In the genomic region with DNA sequence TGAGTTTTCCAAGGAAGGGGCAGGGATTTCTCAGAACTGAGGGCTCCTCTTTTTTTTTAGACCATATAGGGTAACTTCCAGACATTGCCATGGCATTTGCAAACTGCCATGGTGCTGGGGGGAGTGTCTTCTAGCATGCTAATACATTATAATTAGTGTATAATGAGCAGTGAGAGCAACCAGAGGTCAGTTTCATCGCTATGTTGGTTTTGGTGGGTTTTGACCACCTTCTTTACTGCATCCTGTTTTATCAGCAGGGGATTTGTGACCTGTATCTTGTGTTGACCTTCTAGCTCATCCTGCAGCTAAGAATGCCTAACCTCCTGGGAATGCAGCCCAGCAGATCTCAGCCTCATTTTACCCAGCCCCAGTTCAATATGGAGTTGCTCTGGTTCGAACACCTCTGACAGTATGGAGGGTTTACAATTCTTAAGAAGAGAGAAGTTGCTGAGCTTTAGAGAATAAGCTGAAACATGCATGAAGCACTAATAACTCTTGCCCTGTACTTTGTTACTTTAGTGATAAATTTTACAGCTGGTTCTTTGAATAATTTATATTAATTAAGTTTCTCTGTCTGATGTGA, we compare ENCODE assay signal across 1 cellular context.
A peak's percentile ranks its signal among the peaks of the same experiment; 100 is the strongest.
TF ChIP-seq lines count a peak whose summit lies in the region.

No MANE protein-coding gene starts in this region.

TF ChIP-seq in GM12878, 131 proteins besides CTCF, POLR2A, EP300 and RAD21 (continued from another document and continues in another):
- TF ChIP-seq, protein P1, sequence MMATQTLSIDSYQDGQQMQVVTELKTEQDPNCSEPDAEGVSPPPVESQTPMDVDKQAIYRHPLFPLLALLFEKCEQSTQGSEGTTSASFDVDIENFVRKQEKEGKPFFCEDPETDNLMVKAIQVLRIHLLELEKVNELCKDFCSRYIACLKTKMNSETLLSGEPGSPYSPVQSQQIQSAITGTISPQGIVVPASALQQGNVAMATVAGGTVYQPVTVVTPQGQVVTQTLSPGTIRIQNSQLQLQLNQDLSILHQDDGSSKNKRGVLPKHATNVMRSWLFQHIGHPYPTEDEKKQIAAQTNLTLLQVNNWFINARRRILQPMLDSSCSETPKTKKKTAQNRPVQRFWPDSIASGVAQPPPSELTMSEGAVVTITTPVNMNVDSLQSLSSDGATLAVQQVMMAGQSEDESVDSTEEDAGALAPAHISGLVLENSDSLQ (IDR thresholded peaks at IDR 0.05): no peak
- TF ChIP-seq BRCA1 (IDR thresholded peaks at IDR 0.05; ENCODE audit: low read depth, low read length): no peak
- TF ChIP-seq REST (IDR thresholded peaks at IDR 0.05; ENCODE audit: low read depth, low read length): no peak
- TF ChIP-seq CHD1 (IDR thresholded peaks at IDR 0.05; ENCODE audit: low read depth, low read length): no peak
- no peak for TF ChIP-seq RFX5 (IDR thresholded peaks at IDR 0.05; ENCODE audit: low read depth, low read length)
- TF ChIP-seq RCOR1 (conservative IDR thresholded peaks at IDR 0.05; ENCODE audit: low read depth, low read length): no peak
- no peak for TF ChIP-seq SREBF1 (IDR thresholded peaks at IDR 0.05; ENCODE audit: low read length)
- TF ChIP-seq MYB (IDR thresholded peaks at IDR 0.05; ENCODE audit: borderline replicate concordance, low read depth, low read length): no peak
- no peak for TF ChIP-seq EED (IDR thresholded peaks at IDR 0.05; ENCODE audit: low read depth)
- no peak for TF ChIP-seq SMAD1 (IDR thresholded peaks at IDR 0.05; ENCODE audit: low read depth, partially characterized antibody)
- no peak for TF ChIP-seq RAD51 (IDR thresholded peaks at IDR 0.05)
- TF ChIP-seq ZBTB33 (IDR thresholded peaks at IDR 0.05): no peak
- TF ChIP-seq, protein P2, sequence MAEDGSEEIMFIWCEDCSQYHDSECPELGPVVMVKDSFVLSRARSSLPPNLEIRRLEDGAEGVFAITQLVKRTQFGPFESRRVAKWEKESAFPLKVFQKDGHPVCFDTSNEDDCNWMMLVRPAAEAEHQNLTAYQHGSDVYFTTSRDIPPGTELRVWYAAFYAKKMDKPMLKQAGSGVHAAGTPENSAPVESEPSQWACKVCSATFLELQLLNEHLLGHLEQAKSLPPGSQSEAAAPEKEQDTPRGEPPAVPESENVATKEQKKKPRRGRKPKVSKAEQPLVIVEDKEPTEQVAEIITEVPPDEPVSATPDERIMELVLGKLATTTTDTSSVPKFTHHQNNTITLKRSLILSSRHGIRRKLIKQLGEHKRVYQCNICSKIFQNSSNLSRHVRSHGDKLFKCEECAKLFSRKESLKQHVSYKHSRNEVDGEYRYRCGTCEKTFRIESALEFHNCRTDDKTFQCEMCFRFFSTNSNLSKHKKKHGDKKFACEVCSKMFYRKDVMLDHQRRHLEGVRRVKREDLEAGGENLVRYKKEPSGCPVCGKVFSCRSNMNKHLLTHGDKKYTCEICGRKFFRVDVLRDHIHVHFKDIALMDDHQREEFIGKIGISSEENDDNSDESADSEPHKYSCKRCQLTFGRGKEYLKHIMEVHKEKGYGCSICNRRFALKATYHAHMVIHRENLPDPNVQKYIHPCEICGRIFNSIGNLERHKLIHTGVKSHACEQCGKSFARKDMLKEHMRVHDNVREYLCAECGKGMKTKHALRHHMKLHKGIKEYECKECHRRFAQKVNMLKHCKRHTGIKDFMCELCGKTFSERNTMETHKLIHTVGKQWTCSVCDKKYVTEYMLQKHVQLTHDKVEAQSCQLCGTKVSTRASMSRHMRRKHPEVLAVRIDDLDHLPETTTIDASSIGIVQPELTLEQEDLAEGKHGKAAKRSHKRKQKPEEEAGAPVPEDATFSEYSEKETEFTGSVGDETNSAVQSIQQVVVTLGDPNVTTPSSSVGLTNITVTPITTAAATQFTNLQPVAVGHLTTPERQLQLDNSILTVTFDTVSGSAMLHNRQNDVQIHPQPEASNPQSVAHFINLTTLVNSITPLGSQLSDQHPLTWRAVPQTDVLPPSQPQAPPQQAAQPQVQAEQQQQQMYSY (CRISPR knock-in tag; IDR thresholded peaks at IDR 0.05): peak; percentile 79; the same call in 1 of the 2 replicates
- no peak for TF ChIP-seq TCF3 (IDR thresholded peaks at IDR 0.05; ENCODE audit: borderline replicate concordance, insufficient read depth, low read depth, low read length)
- no peak for TF ChIP-seq SP1 (IDR thresholded peaks at IDR 0.05; ENCODE audit: low read depth, low read length)
- TF ChIP-seq CBFB (IDR thresholded peaks at IDR 0.05; ENCODE audit: low read depth): no peak
- TF ChIP-seq EGR1 (IDR thresholded peaks at IDR 0.05; ENCODE audit: borderline replicate concordance in 1 of 2, low read depth in 2 of 2, low read length in 2 of 2): no peak
- no peak for TF ChIP-seq ZSCAN29 (IDR thresholded peaks at IDR 0.05)
- TF ChIP-seq RUNX3 (IDR thresholded peaks at IDR 0.05; ENCODE audit: low read length): peak; percentile 74
- TF ChIP-seq, protein P3, sequence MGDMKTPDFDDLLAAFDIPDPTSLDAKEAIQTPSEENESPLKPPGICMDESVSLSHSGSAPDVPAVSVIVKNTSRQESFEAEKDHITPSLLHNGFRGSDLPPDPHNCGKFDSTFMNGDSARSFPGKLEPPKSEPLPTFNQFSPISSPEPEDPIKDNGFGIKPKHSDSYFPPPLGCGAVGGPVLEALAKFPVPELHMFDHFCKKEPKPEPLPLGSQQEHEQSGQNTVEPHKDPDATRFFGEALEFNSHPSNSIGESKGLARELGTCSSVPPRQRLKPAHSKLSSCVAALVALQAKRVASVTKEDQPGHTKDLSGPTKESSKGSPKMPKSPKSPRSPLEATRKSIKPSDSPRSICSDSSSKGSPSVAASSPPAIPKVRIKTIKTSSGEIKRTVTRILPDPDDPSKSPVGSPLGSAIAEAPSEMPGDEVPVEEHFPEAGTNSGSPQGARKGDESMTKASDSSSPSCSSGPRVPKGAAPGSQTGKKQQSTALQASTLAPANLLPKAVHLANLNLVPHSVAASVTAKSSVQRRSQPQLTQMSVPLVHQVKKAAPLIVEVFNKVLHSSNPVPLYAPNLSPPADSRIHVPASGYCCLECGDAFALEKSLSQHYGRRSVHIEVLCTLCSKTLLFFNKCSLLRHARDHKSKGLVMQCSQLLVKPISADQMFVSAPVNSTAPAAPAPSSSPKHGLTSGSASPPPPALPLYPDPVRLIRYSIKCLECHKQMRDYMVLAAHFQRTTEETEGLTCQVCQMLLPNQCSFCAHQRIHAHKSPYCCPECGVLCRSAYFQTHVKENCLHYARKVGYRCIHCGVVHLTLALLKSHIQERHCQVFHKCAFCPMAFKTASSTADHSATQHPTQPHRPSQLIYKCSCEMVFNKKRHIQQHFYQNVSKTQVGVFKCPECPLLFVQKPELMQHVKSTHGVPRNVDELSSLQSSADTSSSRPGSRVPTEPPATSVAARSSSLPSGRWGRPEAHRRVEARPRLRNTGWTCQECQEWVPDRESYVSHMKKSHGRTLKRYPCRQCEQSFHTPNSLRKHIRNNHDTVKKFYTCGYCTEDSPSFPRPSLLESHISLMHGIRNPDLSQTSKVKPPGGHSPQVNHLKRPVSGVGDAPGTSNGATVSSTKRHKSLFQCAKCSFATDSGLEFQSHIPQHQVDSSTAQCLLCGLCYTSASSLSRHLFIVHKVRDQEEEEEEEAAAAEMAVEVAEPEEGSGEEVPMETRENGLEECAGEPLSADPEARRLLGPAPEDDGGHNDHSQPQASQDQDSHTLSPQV (IDR thresholded peaks at IDR 0.05): peak; percentile 97
- TF ChIP-seq, protein P4, sequence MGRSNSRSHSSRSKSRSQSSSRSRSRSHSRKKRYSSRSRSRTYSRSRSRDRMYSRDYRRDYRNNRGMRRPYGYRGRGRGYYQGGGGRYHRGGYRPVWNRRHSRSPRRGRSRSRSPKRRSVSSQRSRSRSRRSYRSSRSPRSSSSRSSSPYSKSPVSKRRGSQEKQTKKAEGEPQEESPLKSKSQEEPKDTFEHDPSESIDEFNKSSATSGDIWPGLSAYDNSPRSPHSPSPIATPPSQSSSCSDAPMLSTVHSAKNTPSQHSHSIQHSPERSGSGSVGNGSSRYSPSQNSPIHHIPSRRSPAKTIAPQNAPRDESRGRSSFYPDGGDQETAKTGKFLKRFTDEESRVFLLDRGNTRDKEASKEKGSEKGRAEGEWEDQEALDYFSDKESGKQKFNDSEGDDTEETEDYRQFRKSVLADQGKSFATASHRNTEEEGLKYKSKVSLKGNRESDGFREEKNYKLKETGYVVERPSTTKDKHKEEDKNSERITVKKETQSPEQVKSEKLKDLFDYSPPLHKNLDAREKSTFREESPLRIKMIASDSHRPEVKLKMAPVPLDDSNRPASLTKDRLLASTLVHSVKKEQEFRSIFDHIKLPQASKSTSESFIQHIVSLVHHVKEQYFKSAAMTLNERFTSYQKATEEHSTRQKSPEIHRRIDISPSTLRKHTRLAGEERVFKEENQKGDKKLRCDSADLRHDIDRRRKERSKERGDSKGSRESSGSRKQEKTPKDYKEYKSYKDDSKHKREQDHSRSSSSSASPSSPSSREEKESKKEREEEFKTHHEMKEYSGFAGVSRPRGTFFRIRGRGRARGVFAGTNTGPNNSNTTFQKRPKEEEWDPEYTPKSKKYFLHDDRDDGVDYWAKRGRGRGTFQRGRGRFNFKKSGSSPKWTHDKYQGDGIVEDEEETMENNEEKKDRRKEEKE (IDR thresholded peaks at IDR 0.05): no peak
- TF ChIP-seq USF1 (IDR thresholded peaks at IDR 0.05; ENCODE audit: borderline replicate concordance, extremely low read length, insufficient read depth, low read depth, low read length): no peak
- TF ChIP-seq MXI1 (IDR thresholded peaks at IDR 0.05; ENCODE audit: low read depth, low read length): no peak
- TF ChIP-seq POU2F2 (IDR thresholded peaks at IDR 0.05; ENCODE audit: borderline replicate concordance, low read depth, low read length): peak; percentile 37; the same call in 1 of the 3 replicates
- no peak for TF ChIP-seq ZNF217 (IDR thresholded peaks at IDR 0.05)
- 0 out of 2 replicates have a peak, but pooled peaks have one; percentile 67 for TF ChIP-seq ZBTB4 (CRISPR knock-in tag; IDR thresholded peaks at IDR 0.05)
- no peak for TF ChIP-seq LARP7 (IDR thresholded peaks at IDR 0.05)
- peak; percentile 44; the same call in 1 of the 2 replicates for TF ChIP-seq GATAD2B (conservative IDR thresholded peaks at IDR 0.05; ENCODE audit: low read depth)
- no peak for TF ChIP-seq FOXK2 (IDR thresholded peaks at IDR 0.05)
- TF ChIP-seq SPI1 (IDR thresholded peaks at IDR 0.05; ENCODE audit: borderline replicate concordance, insufficient read depth, low read depth, low read length): no peak
